In genomic region chr2:113203901-113204519, GRCh38 we compare ENCODE assay signal across 8 cellular contexts. TPM values are rescaled to one million over a fixed set of nuclear protein-coding genes. Genes with fewer than 3 reads are reported as not detected.
DNase-seq lines count a peak whose midpoint lies in the region; ATAC-seq and TF ChIP-seq lines count a peak whose summit lies in the region.

No MANE protein-coding gene starts in this region.

- peak; percentile 94 for TF ChIP-seq CTCF in chondrocyte (IDR thresholded peaks at IDR 0.05)
- TF ChIP-seq CTCF in liver (IDR thresholded peaks at IDR 0.05; ENCODE audit: low read depth, low read length, missing input control): peak; percentile 86

- H3K9me3 ChIP-seq in liver (ENCODE audit: control insufficient read depth in 4 of 4, low read length in 3 of 4): no peaks in the 10 kb centered on the region

- H3K4me1 ChIP-seq in liver (ENCODE audit: control insufficient read depth in 4 of 4, insufficient read depth in 4 of 4, low read length in 3 of 4): peaks cover 0 to 14% (median 10%) of the 10 kb centered on the region in 4 donors

- peak; percentile 93 to 96 for TF ChIP-seq RAD21 in liver (IDR thresholded peaks at IDR 0.05)

- no peaks in the 10 kb centered on the region for H3K27me3 ChIP-seq in liver (ENCODE audit: control insufficient read depth in 4 of 4, insufficient read depth in 4 of 4, low read length in 3 of 4)

- H3K27me3 Mint-ChIP-seq in chondrocyte (ENCODE audit: low read depth): no peaks in the 10 kb centered on the region

- peak overlapping the region in 1 of 2 donors; percentile 3 for H3K27ac ChIP-seq in liver (ENCODE audit: low read depth in 1 of 2, low read length in 2 of 2)

- no peaks in the 10 kb centered on the region for H3K9me3 Mint-ChIP-seq in chondrocyte (ENCODE audit: low read depth)

- H3K9ac ChIP-seq in liver (ENCODE audit: low read depth in 1 of 2, low read length in 2 of 2): no peak overlapping the region

- DNase-seq in Ammon's horn (ENCODE audit: low spot score): peak; percentile 87
- DNase-seq in NCI-H345 treated with DMSO at 0.1 percent for 48 hours (lab: John Stamatoyannopoulos, UW; ENCODE audit: unreplicated experiment): peak; percentile 78
- DNase-seq in activated CD4-positive, alpha-beta T cell treated with anti-CD3 and anti-CD28 coated beads for 24 hours (ENCODE audit: low read depth in 2 of 2): peak; percentile 63 to 67
- DNase-seq in chondrocyte (ENCODE audit: low spot score): no peak
- peak; percentile 50 for DNase-seq in stimulated activated CD8-positive, alpha-beta memory T cell treated with anti-CD3 and anti-CD28 coated beads, Interleukin-12 subunit alpha, Interleukin-12 subunit beta, amount 100 ng/mL, for 4 hours (ENCODE audit: low read depth)

- H3K4me3 Mint-ChIP-seq in chondrocyte (ENCODE audit: unreplicated experiment): no peak overlapping the region

- no peak overlapping the region for H3K4me3 ChIP-seq in liver (ENCODE audit: low read depth in 1 of 3, low read length in 3 of 3)

- peaks cover 2 to 18% (median 12%) of the 10 kb centered on the region in 4 donors for H3K36me3 ChIP-seq in liver (ENCODE audit: control insufficient read depth in 4 of 4, insufficient read depth in 3 of 4, low read depth in 1 of 4, low read length in 3 of 4)

- H3K36me3 Mint-ChIP-seq in chondrocyte (ENCODE audit: low read depth): no peaks in the 10 kb centered on the region

- peak overlapping the region; percentile 17 for H3K27ac Mint-ChIP-seq in chondrocyte (ENCODE audit: unreplicated experiment)

- WGBS in liver: 28% methylated on average over 5 of the region's 5 CpGs

- H3K4me1 Mint-ChIP-seq in chondrocyte (ENCODE audit: low read depth): peaks cover 24% of the 10 kb centered on the region

- ATAC-seq in GM19025 (IDR thresholded peaks at IDR 0.05; ENCODE audit: low read depth, unreplicated experiment) (peak; percentile 62), HG03175 (IDR thresholded peaks at IDR 0.05; ENCODE audit: unreplicated experiment) (peak; percentile 73)

TF ChIP-seq in liver, 16 proteins besides CTCF, POLR2A, EP300 and RAD21:
- no peak for TF ChIP-seq GABPA (IDR thresholded peaks at IDR 0.05 in 1 of 2, conservative IDR thresholded peaks at IDR 0.05 in 1 of 2)
- TF ChIP-seq, protein P1, sequence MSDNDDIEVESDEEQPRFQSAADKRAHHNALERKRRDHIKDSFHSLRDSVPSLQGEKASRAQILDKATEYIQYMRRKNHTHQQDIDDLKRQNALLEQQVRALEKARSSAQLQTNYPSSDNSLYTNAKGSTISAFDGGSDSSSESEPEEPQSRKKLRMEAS (IDR thresholded peaks at IDR 0.05): no peak
- TF ChIP-seq REST (IDR thresholded peaks at IDR 0.05): no peak
- no peak for TF ChIP-seq FOXA2 (IDR thresholded peaks at IDR 0.05)
- no peak for TF ChIP-seq HNF4A (conservative IDR thresholded peaks at IDR 0.05)
- TF ChIP-seq YY1 (IDR thresholded peaks at IDR 0.05): no peak
- TF ChIP-seq TAF1 (conservative IDR thresholded peaks at IDR 0.05): no peak
- no peak for TF ChIP-seq FOXA1 (IDR thresholded peaks at IDR 0.05)
- no peak for TF ChIP-seq HNF4G (IDR thresholded peaks at IDR 0.05)
- TF ChIP-seq EGR1 (IDR thresholded peaks at IDR 0.05; ENCODE audit: low read depth in 2 of 2): no peak
- TF ChIP-seq, protein P2, sequence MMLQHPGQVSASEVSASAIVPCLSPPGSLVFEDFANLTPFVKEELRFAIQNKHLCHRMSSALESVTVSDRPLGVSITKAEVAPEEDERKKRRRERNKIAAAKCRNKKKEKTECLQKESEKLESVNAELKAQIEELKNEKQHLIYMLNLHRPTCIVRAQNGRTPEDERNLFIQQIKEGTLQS (IDR thresholded peaks at IDR 0.05): no peak
- TF ChIP-seq, protein P3, sequence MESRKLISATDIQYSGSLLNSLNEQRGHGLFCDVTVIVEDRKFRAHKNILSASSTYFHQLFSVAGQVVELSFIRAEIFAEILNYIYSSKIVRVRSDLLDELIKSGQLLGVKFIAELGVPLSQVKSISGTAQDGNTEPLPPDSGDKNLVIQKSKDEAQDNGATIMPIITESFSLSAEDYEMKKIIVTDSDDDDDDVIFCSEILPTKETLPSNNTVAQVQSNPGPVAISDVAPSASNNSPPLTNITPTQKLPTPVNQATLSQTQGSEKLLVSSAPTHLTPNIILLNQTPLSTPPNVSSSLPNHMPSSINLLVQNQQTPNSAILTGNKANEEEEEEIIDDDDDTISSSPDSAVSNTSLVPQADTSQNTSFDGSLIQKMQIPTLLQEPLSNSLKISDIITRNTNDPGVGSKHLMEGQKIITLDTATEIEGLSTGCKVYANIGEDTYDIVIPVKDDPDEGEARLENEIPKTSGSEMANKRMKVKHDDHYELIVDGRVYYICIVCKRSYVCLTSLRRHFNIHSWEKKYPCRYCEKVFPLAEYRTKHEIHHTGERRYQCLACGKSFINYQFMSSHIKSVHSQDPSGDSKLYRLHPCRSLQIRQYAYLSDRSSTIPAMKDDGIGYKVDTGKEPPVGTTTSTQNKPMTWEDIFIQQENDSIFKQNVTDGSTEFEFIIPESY (IDR thresholded peaks at IDR 0.05): no peak
- TF ChIP-seq SP1 (IDR thresholded peaks at IDR 0.05): no peak
- TF ChIP-seq NR2F2 (IDR thresholded peaks at IDR 0.05): no peak
- no peak for TF ChIP-seq JUND (IDR thresholded peaks at IDR 0.05)
- TF ChIP-seq RXRA (IDR thresholded peaks at IDR 0.05): no peak

RNA-seq across cellular contexts. Expression of gene PSD4, which starts 30.2 kb away (rescaled TPM):
- 5.2 to 5.5 TPM (median 5.2 TPM) in 3 replicates for total RNA-seq in chondrocyte
- 10 to 100 TPM; 38.1 to 83.2 TPM for total RNA-seq in liver
- 10 to 100 TPM; 16.4 to 30.8 TPM for polyA plus RNA-seq in liver
